In the genomic region with DNA sequence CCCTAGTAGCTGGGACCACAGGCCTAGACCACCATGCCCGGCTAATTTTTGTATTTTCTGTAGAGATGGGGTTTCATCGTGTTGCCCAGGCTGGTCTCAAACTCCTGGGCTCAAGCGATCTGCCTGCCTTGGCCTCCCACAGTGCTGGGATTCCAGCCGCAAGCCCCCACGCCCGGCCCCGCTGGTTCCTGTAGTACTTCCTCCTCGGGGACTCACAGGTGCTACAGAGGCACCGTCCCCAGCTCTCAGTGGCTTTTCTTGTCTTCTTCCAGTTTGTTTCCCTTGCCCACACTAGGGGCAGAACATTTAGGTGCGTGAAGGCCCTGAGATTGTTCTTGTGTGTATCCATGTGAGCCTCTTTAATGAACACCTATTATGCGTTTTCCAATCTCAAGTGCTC, we compare ENCODE assay signal across 1 cellular context.
TF ChIP-seq lines count a peak whose summit lies in the region.

No MANE protein-coding gene starts in this region.

TF ChIP-seq in GM23338, 12 proteins besides CTCF, POLR2A, EP300 and RAD21 (continued from another document):
- TF ChIP-seq, protein P1, sequence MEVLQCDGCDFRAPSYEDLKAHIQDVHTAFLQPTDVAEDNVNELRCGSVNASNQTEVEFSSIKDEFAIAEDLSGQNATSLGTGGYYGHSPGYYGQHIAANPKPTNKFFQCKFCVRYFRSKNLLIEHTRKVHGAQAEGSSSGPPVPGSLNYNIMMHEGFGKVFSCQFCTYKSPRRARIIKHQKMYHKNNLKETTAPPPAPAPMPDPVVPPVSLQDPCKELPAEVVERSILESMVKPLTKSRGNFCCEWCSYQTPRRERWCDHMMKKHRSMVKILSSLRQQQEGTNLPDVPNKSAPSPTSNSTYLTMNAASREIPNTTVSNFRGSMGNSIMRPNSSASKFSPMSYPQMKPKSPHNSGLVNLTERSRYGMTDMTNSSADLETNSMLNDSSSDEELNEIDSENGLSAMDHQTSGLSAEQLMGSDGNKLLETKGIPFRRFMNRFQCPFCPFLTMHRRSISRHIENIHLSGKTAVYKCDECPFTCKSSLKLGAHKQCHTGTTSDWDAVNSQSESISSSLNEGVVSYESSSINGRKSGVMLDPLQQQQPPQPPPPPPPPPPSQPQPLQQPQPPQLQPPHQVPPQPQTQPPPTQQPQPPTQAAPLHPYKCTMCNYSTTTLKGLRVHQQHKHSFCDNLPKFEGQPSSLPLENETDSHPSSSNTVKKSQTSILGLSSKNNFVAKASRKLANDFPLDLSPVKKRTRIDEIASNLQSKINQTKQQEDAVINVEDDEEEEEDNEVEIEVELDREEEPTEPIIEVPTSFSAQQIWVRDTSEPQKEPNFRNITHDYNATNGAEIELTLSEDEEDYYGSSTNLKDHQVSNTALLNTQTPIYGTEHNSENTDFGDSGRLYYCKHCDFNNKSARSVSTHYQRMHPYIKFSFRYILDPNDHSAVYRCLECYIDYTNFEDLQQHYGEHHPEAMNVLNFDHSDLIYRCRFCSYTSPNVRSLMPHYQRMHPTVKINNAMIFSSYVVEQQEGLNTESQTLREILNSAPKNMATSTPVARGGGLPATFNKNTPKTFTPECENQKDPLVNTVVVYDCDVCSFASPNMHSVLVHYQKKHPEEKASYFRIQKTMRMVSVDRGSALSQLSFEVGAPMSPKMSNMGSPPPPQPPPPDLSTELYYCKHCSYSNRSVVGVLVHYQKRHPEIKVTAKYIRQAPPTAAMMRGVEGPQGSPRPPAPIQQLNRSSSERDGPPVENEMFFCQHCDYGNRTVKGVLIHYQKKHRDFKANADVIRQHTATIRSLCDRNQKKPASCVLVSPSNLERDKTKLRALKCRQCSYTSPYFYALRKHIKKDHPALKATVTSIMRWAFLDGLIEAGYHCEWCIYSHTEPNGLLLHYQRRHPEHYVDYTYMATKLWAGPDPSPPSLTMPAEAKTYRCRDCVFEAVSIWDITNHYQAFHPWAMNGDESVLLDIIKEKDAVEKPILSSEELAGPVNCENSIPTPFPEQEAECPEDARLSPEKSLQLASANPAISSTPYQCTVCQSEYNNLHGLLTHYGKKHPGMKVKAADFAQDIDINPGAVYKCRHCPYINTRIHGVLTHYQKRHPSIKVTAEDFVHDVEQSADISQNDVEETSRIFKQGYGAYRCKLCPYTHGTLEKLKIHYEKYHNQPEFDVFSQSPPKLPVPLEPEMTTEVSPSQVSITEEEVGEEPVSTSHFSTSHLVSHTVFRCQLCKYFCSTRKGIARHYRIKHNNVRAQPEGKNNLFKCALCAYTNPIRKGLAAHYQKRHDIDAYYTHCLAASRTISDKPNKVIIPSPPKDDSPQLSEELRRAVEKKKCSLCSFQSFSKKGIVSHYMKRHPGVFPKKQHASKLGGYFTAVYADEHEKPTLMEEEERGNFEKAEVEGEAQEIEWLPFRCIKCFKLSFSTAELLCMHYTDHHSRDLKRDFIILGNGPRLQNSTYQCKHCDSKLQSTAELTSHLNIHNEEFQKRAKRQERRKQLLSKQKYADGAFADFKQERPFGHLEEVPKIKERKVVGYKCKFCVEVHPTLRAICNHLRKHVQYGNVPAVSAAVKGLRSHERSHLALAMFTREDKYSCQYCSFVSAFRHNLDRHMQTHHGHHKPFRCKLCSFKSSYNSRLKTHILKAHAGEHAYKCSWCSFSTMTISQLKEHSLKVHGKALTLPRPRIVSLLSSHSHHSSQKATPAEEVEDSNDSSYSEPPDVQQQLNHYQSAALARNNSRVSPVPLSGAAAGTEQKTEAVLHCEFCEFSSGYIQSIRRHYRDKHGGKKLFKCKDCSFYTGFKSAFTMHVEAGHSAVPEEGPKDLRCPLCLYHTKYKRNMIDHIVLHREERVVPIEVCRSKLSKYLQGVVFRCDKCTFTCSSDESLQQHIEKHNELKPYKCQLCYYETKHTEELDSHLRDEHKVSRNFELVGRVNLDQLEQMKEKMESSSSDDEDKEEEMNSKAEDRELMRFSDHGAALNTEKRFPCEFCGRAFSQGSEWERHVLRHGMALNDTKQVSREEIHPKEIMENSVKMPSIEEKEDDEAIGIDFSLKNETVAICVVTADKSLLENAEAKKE (CRISPR knock-in tag; IDR thresholded peaks at IDR 0.05): no peak
- no peak for TF ChIP-seq STAT1 (IDR thresholded peaks at IDR 0.05; ENCODE audit: unreplicated experiment)
- TF ChIP-seq JUNB (IDR thresholded peaks at IDR 0.05; ENCODE audit: unreplicated experiment): no peak
- TF ChIP-seq POLR2AphosphoS5 (IDR thresholded peaks at IDR 0.05; ENCODE audit: low read depth): no peak
- no peak for TF ChIP-seq ZNF114 (CRISPR knock-in tag; IDR thresholded peaks at IDR 0.05)
